In the genomic region with DNA sequence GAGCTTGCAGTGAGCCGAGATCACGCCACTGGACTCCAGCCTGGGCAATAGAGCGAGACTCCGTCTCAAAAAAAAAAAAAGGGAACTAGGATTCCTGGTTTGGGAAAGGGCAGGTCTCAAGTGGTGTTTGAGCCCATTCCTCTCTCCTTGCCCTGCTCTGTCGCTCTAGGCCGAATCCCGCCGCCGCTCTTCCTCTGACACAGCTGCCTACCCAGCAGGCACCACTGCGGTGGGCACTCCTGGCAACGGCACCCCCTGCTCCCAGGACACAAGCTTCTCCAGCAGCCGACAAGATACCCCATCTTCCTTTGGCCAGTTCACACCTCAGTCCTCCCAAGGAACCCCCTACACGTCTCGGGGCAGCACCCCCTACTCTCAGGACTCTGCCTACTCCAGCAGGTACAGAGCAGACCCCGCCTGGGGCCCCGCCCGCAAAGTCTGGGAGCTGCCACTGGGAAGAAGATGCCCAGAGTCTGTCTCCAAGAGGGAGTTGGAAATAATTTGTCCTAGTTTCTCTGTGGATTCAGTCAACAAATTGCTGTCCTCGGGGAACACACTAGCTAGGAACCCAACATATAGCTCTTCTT, we compare ENCODE assay signal across 1 cellular context.
A peak's percentile ranks its signal among the peaks of the same experiment; 100 is the strongest.
TF ChIP-seq lines count a peak whose summit lies in the region.

No MANE protein-coding gene starts in this region.

TF ChIP-seq in HepG2, 621 proteins besides CTCF, POLR2A, EP300 and RAD21:
- TF ChIP-seq RBFOX2 (IDR thresholded peaks at IDR 0.05; ENCODE audit: low read depth, low read length), result peak; percentile 26; the same call in 1 of the 2 replicates
- no peak for TF ChIP-seq ARID2 (CRISPR knock-in tag; IDR thresholded peaks at IDR 0.05; ENCODE audit: borderline replicate concordance)
- no peak for TF ChIP-seq ZNF441 (CRISPR knock-in tag; IDR thresholded peaks at IDR 0.05; ENCODE audit: borderline replicate concordance)
- no peak for TF ChIP-seq MTERF4 (CRISPR knock-in tag; IDR thresholded peaks at IDR 0.05)
TF ChIP-seq in HepG2: peak in this region for 1.
